In genomic region chr1:223313415-223313754, GRCh38 we compare ENCODE assay signal across 1 cellular context.
TF ChIP-seq lines count a peak whose summit lies in the region.

No MANE protein-coding gene starts in this region.

TF ChIP-seq in K562, 482 proteins besides CTCF, POLR2A, EP300 and RAD21 (continued from another document and continues in another):
- TF ChIP-seq ZNF740 (CRISPR knock-in tag; IDR thresholded peaks at IDR 0.05): no peak
- peak in 1 of 2 experiments; percentile 84; a peak in 1 of 4 replicates for TF ChIP-seq ZNF740 (tag; IDR thresholded peaks at IDR 0.05)
- peak in 1 of 2 experiments; percentile 71; a peak in 2 of 4 replicates for TF ChIP-seq TEAD1 (CRISPR knock-in tag; IDR thresholded peaks at IDR 0.05)
- TF ChIP-seq NR4A1 (CRISPR knock-in tag; IDR thresholded peaks at IDR 0.05): no peak
- TF ChIP-seq NR4A1 (tag; IDR thresholded peaks at IDR 0.05): peak; percentile 70; the same call in 1 of the 2 replicates
- peak; percentile 85 for TF ChIP-seq PYGO2 (tag; IDR thresholded peaks at IDR 0.05)
- peak; percentile 77; the same call in 1 of the 2 replicates for TF ChIP-seq ZNF41 (CRISPR knock-in tag; conservative IDR thresholded peaks at IDR 0.05)
- no peak for TF ChIP-seq ZBTB40 (IDR thresholded peaks at IDR 0.05)
- no peak for TF ChIP-seq ZBTB40 (CRISPR knock-in tag; IDR thresholded peaks at IDR 0.05)
- TF ChIP-seq HDAC3 (IDR thresholded peaks at IDR 0.05; ENCODE audit: borderline replicate concordance, partially characterized antibody): no peak
- TF ChIP-seq CHD4 (IDR thresholded peaks at IDR 0.05; ENCODE audit: insufficient read depth, insufficient replicate concordance, low read depth, low read length, poor library complexity, severe bottlenecking): no peak
- peak; percentile 48; the same call in 1 of the 2 replicates for TF ChIP-seq ZNF584 (CRISPR knock-in tag; IDR thresholded peaks at IDR 0.05; ENCODE audit: low read depth)
- 0 out of 2 replicates have a peak, but pooled peaks have one; percentile 14 for TF ChIP-seq ZNF133 (CRISPR knock-in tag; IDR thresholded peaks at IDR 0.05)
- TF ChIP-seq ZBTB49 (CRISPR knock-in tag; IDR thresholded peaks at IDR 0.05; ENCODE audit: borderline replicate concordance): no peak
- TF ChIP-seq CREB5 (CRISPR knock-in tag; IDR thresholded peaks at IDR 0.05): no peak
- TF ChIP-seq NFXL1 (CRISPR knock-in tag; IDR thresholded peaks at IDR 0.05): 0 out of 2 replicates have a peak, but pooled peaks have one; percentile 79
- TF ChIP-seq REST (CRISPR knock-in tag; IDR thresholded peaks at IDR 0.05; ENCODE audit: low read depth): no peak
- TF ChIP-seq ZBTB12 (CRISPR knock-in tag; IDR thresholded peaks at IDR 0.05): peak; percentile 60
- no peak for TF ChIP-seq SNRNP70 (optimal IDR thresholded peaks at IDR 0.05; ENCODE audit: low read depth, low read length)
- peak; percentile 68 for TF ChIP-seq PTRF (tag; IDR thresholded peaks at IDR 0.05)
- TF ChIP-seq ZNF280B (CRISPR knock-in tag; IDR thresholded peaks at IDR 0.05): no peak
- TF ChIP-seq ZNF449 (CRISPR knock-in tag; IDR thresholded peaks at IDR 0.05): 0 out of 2 replicates have a peak, but pooled peaks have one; percentile 26
- no peak for TF ChIP-seq SREBF1 (IDR thresholded peaks at IDR 0.05; ENCODE audit: borderline replicate concordance, low read depth, low read length)
- TF ChIP-seq CCNT2 (IDR thresholded peaks at IDR 0.05; ENCODE audit: borderline replicate concordance, extremely low read depth, insufficient read length, low read depth, low read length): no peak
- TF ChIP-seq CBX8 (IDR thresholded peaks at IDR 0.05; ENCODE audit: borderline replicate concordance, extremely low read depth, low read depth, low read length, poor library complexity, severe bottlenecking): no peak
- TF ChIP-seq ZNF766 (CRISPR knock-in tag; conservative IDR thresholded peaks at IDR 0.05): peak; percentile 61; the same call in 1 of the 2 replicates
- no peak for TF ChIP-seq USF1 (CRISPR knock-in tag; IDR thresholded peaks at IDR 0.05)
- peak; percentile 67; the same call in 1 of the 2 replicates for TF ChIP-seq ZNF668 (CRISPR knock-in tag; IDR thresholded peaks at IDR 0.05)
- peak; percentile 86 for TF ChIP-seq ZNF175 (CRISPR knock-in tag; IDR thresholded peaks at IDR 0.05; ENCODE audit: low read depth)
- peak; percentile 92 for TF ChIP-seq ZNF644 (tag; IDR thresholded peaks at IDR 0.05; ENCODE audit: low read depth)
